8 cellular contexts compared by ENCODE assay signal in the genomic region with DNA sequence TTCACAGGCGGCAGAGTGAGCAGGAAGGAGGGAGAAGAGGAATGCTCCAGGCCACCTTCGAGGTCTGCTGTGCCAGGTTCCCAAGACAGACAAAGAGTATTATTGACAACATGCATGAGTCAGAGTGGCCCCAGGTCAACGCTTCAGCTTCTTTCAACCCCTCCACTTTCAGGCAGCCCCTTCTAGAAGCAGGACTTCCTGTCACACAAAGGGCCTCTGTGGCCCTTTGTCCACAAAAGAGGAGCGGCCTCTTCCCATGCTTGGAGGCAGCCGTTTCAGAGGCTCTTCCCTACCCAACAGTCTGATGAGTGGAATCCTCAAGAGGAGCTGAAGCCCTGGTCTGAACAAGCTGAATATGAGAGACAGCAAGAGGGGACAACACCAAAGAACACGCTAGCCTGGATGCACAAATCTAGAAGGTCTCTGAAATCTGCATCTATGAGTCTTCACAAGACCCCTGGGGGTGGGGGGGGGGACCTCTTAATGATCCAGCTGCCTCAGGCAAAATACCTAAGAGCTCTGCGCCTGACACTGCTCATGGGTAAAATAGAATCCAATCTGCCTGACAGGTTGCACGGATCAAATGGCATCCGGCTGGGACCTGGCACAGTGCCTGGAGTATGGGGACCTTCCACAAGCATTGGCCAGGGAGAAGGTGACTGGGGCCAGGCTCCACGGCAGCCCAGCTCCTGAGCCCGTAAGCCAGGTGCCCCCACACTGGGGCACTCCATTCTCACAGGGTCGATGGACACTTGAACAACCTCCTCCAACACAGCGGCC.
DNase-seq lines count a peak whose midpoint lies in the region; ATAC-seq and FAIRE-seq lines count a peak whose summit lies in the region.

No MANE protein-coding gene starts in this region.

- FAIRE-seq in frontal cortex (lab: Jason Lieb, UNC), result no peak

- H3K9me3 Mint-ChIP-seq in activated naive CD4-positive, alpha-beta T cell treated with anti-CD3 and anti-CD28 coated beads, Interleukin-2, amount 10 ng/mL, durations not matched to agents 7 days and 5 days, result no peaks in the 10 kb centered on the region
- H3K9me3 Mint-ChIP-seq in activated naive CD4-positive, alpha-beta T cell treated with anti-CD3 and anti-CD28 coated beads for 36 hours, result no peaks in the 10 kb centered on the region
- H3K9me3 Mint-ChIP-seq in activated T-helper 17 cell treated with anti-CD3 and anti-CD28 coated beads, Interleukin-2, amount 50 U/mL, for 72 hours, result no peaks in the 10 kb centered on the region
- H3K9me3 Mint-ChIP-seq in activated T-cell treated with anti-CD3 and anti-CD28 coated beads, Interleukin-2, amount 50 U/mL, for 72 hours, result no peaks in the 10 kb centered on the region

- CTCF ChIA-PET in activated naive CD4-positive, alpha-beta T cell treated with anti-CD3 and anti-CD28 coated beads, Interleukin-2, amount 10 ng/mL, durations not matched to agents 7 days and 5 days (lab: Charles Lee), result interaction anchor here (1.1 kb wide), 1 partner anchor 13 kb away, joined by 3 read pairs; no protein-coding TSS in a partner anchor
- CTCF ChIA-PET in activated naive CD4-positive, alpha-beta T cell treated with anti-CD3 and anti-CD28 coated beads for 36 hours (lab: Charles Lee), result interaction anchor here (1.3 to 1.6 kb wide), 2 partner anchors 10 to 16 kb away, joined by 3 to 4 read pairs; no protein-coding TSS in a partner anchor

- H3K36me3 Mint-ChIP-seq in activated naive CD4-positive, alpha-beta T cell treated with anti-CD3 and anti-CD28 coated beads, Interleukin-2, amount 10 ng/mL, durations not matched to agents 7 days and 5 days, result peaks cover 4% of the 10 kb centered on the region
- peaks cover 1% of the 10 kb centered on the region for H3K36me3 Mint-ChIP-seq in activated naive CD4-positive, alpha-beta T cell treated with anti-CD3 and anti-CD28 coated beads for 36 hours (ENCODE audit: low read depth)
- H3K36me3 Mint-ChIP-seq in activated T-helper 17 cell treated with anti-CD3 and anti-CD28 coated beads, Interleukin-2, amount 50 U/mL, for 72 hours (ENCODE audit: low read depth), result peaks cover 12% of the 10 kb centered on the region
- no peaks in the 10 kb centered on the region for H3K36me3 Mint-ChIP-seq in activated T-cell treated with anti-CD3 and anti-CD28 coated beads, Interleukin-2, amount 50 U/mL, for 72 hours (ENCODE audit: insufficient read depth in 2 of 2)

- peak overlapping the region; percentile 44 for H3K27ac Mint-ChIP-seq in activated naive CD4-positive, alpha-beta T cell treated with anti-CD3 and anti-CD28 coated beads, Interleukin-2, amount 10 ng/mL, durations not matched to agents 7 days and 5 days
- H3K27ac Mint-ChIP-seq in activated naive CD4-positive, alpha-beta T cell treated with anti-CD3 and anti-CD28 coated beads for 36 hours, result no peak overlapping the region
- peak overlapping the region; percentile 73 for H3K27ac Mint-ChIP-seq in activated T-helper 17 cell treated with anti-CD3 and anti-CD28 coated beads, Interleukin-2, amount 50 U/mL, for 72 hours
- no peak overlapping the region for H3K27ac Mint-ChIP-seq in activated T-cell treated with anti-CD3 and anti-CD28 coated beads, Interleukin-2, amount 50 U/mL, for 72 hours

- no peak for DNase-seq in activated naive CD4-positive, alpha-beta T cell treated with anti-CD3 and anti-CD28 coated beads, Interleukin-2, amount 10 ng/mL, durations not matched to agents 7 days and 5 days
- DNase-seq in activated naive CD4-positive, alpha-beta T cell treated with anti-CD3 and anti-CD28 coated beads for 36 hours, result no peak
- DNase-seq in left kidney (ENCODE audit: low read depth, low spot score), result peak; percentile 38
- no peak for DNase-seq in activated T-cell treated with anti-CD3 and anti-CD28 coated beads, Interleukin-2, amount 50 U/mL, for 72 hours
- no peak for DNase-seq in frontal cortex (ENCODE audit: low spot score in 2 of 2)

- ATAC-seq in activated T-helper 17 cell treated with anti-CD3 and anti-CD28 coated beads, Interleukin-2, amount 50 U/mL, for 72 hours (replicated peaks), result no peak
- ATAC-seq in HG03039 (IDR thresholded peaks at IDR 0.05; ENCODE audit: unreplicated experiment), result no peak
- no peak for ATAC-seq in activated T-cell treated with anti-CD3 and anti-CD28 coated beads, Interleukin-2, amount 50 U/mL, for 72 hours (replicated peaks in 1 of 2)
- no peak for ATAC-seq in GM18868 (IDR thresholded peaks at IDR 0.05; ENCODE audit: unreplicated experiment)

- no peak overlapping the region for H3K4me3 Mint-ChIP-seq in activated naive CD4-positive, alpha-beta T cell treated with anti-CD3 and anti-CD28 coated beads, Interleukin-2, amount 10 ng/mL, durations not matched to agents 7 days and 5 days
- H3K4me3 Mint-ChIP-seq in activated naive CD4-positive, alpha-beta T cell treated with anti-CD3 and anti-CD28 coated beads for 36 hours, result no peak overlapping the region
- no peak overlapping the region for H3K4me3 Mint-ChIP-seq in activated T-helper 17 cell treated with anti-CD3 and anti-CD28 coated beads, Interleukin-2, amount 50 U/mL, for 72 hours
- H3K4me3 Mint-ChIP-seq in activated T-cell treated with anti-CD3 and anti-CD28 coated beads, Interleukin-2, amount 50 U/mL, for 72 hours, result no peak overlapping the region

- H3K4me1 Mint-ChIP-seq in activated naive CD4-positive, alpha-beta T cell treated with anti-CD3 and anti-CD28 coated beads, Interleukin-2, amount 10 ng/mL, durations not matched to agents 7 days and 5 days, result peaks cover 41% of the 10 kb centered on the region
- H3K4me1 Mint-ChIP-seq in activated naive CD4-positive, alpha-beta T cell treated with anti-CD3 and anti-CD28 coated beads for 36 hours (ENCODE audit: low read depth), result peaks cover 45% of the 10 kb centered on the region
- H3K4me1 Mint-ChIP-seq in activated T-helper 17 cell treated with anti-CD3 and anti-CD28 coated beads, Interleukin-2, amount 50 U/mL, for 72 hours, result peaks cover 32% of the 10 kb centered on the region
- H3K4me1 Mint-ChIP-seq in activated T-cell treated with anti-CD3 and anti-CD28 coated beads, Interleukin-2, amount 50 U/mL, for 72 hours (ENCODE audit: low read depth), result peaks cover 37% of the 10 kb centered on the region

- H3K27me3 Mint-ChIP-seq in activated naive CD4-positive, alpha-beta T cell treated with anti-CD3 and anti-CD28 coated beads, Interleukin-2, amount 10 ng/mL, durations not matched to agents 7 days and 5 days, result no peaks in the 10 kb centered on the region
- no peaks in the 10 kb centered on the region for H3K27me3 Mint-ChIP-seq in activated naive CD4-positive, alpha-beta T cell treated with anti-CD3 and anti-CD28 coated beads for 36 hours (ENCODE audit: low read depth)
- no peaks in the 10 kb centered on the region for H3K27me3 Mint-ChIP-seq in activated T-helper 17 cell treated with anti-CD3 and anti-CD28 coated beads, Interleukin-2, amount 50 U/mL, for 72 hours
- H3K27me3 Mint-ChIP-seq in activated T-cell treated with anti-CD3 and anti-CD28 coated beads, Interleukin-2, amount 50 U/mL, for 72 hours (ENCODE audit: low read depth), result no peaks in the 10 kb centered on the region

- intact Hi-C loops in activated naive CD4-positive, alpha-beta T cell treated with anti-CD3 and anti-CD28 coated beads for 36 hours (cut with micrococcal nuclease), result no loop called here

Comparison
In these comparisons a context has a peak if more than half of its experiments do, and no peak if none do; other contexts are left out.
1. H3K27ac Mint-ChIP-seq: peak in activated naive CD4-positive, alpha-beta T cell treated with anti-CD3 and anti-CD28 coated beads, Interleukin-2, amount 10 ng/mL, durations not matched to agents 7 days and 5 days (single experiment) and activated T-helper 17 cell treated with anti-CD3 and anti-CD28 coated beads, Interleukin-2, amount 50 U/mL, for 72 hours (single experiment); none in activated naive CD4-positive, alpha-beta T cell treated with anti-CD3 and anti-CD28 coated beads for 36 hours (single experiment) and activated T-cell treated with anti-CD3 and anti-CD28 coated beads, Interleukin-2, amount 50 U/mL, for 72 hours (single experiment).